Comparison of ENCODE assay signal across 13 cellular contexts in genomic region chr15:69537888-69538287, GRCh38.
"Had no signal": no experiment of that assay in that cellular context is flagged by ENCODE, and none has a peak within 500 bp of the region (broad histone marks: within the 10 kb centered on the region; RNA-seq: fewer than 3 reads in every experiment).

No MANE protein-coding gene starts in this region.

- H3K9me3 ChIP-seq: breast epithelium, mucosa of descending colon, prostate gland, spleen had no signal

- DNase-seq: activated CD4-positive, alpha-beta memory T cell treated with anti-CD3 and anti-CD28 coated beads for 36 hours; activated effector memory CD4-positive, alpha-beta T cell treated with anti-CD3 and anti-CD28 coated beads, Interleukin-2, amount 50 U/mL, for 16 hours; activated T-cell treated with anti-CD3 and anti-CD28 coated beads, Interleukin-2, amount 50 U/mL, for 4 hours; foreskin fibroblast; head of caudate nucleus; mucosa of descending colon; occipital lobe; spleen; stimulated activated CD4-positive, alpha-beta T cell treated with anti-CD3 and anti-CD28 coated beads, Interleukin-1b, Interleukin-23, amount 100 ng/mL, for 48 hours; stimulated activated naive CD4-positive, alpha-beta T cell had no signal

- H3K27ac ChIP-seq: breast epithelium, prostate gland, spleen had no signal

- H3K36me3 ChIP-seq: breast epithelium, prostate gland, spleen had no signal

- H3K4me3 ChIP-seq: breast epithelium, mucosa of descending colon, prostate gland, spleen had no signal

- H3K27me3 ChIP-seq: breast epithelium had no signal

- ATAC-seq: activated T-cell treated with anti-CD3 and anti-CD28 coated beads, Interleukin-2, amount 50 U/mL, for 4 hours; natural killer cell treated with Interleukin-12 subunit alpha and Interleukin-12 subunit beta and Interleukin-15 and Interleukin-18, amount 100 ng/mL, for 72 hours had no signal

- H3K4me1 ChIP-seq: breast epithelium, spleen had no signal
